In the genomic region with DNA sequence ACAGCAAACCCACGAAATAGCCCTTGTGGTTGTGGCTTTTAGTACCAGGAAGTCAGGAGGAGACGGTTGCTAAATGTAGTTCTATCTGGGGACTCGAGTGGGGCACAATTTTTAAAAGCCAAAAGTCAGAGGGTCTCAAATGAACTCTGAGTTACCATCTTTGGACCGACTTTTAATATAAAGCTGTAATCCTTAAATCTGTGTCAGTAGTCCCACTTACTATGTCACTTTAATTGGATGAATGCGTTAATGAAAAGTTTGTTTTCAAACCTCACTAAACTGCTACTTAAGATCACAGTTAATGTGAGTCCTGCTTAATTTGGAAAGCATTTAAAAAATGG, we compare ENCODE assay signal across 8 cellular contexts.
DNase-seq lines count a peak whose midpoint lies in the region; ATAC-seq and TF ChIP-seq lines count a peak whose summit lies in the region.
"Not testable (repeated sequence)": the region's sequence is repeated elsewhere in the genome, so short reads cannot be mapped to it uniquely, and the experiment has no call there.

No MANE protein-coding gene starts in this region.

- not testable (repeated sequence) for ATAC-seq in HCT116

- H3K9me2 ChIP-seq in HCT116 (ENCODE audit: insufficient read depth): not testable (repeated sequence)

- H3K27ac ChIP-seq in A673 (ENCODE audit: low read depth, low read length, poor library complexity, severe bottlenecking); HCT116 (ENCODE audit: low read depth, low read length): not testable (repeated sequence)

- not testable (repeated sequence) for H3K36me3 ChIP-seq in A673 (ENCODE audit: insufficient read depth, low read length, poor library complexity, severe bottlenecking); HCT116 (ENCODE audit: control insufficient read depth in 1 of 2, insufficient read depth in 2 of 2, low read length in 2 of 2); skeletal muscle satellite cell (ENCODE audit: insufficient read depth, low read length)

- TF ChIP-seq CTCF in A673 (conservative IDR thresholded peaks at IDR 0.05; ENCODE audit: low read depth, low read length); HCT116 (IDR thresholded peaks at IDR 0.05 in 2 of 3, conservative IDR thresholded peaks at IDR 0.05 in 1 of 3; ENCODE audit: borderline replicate concordance in 1 of 3, insufficient read depth in 1 of 3, low read depth in 2 of 3, low read length in 2 of 3); MCF 10A (IDR thresholded peaks at IDR 0.05; ENCODE audit: unreplicated experiment): not testable (repeated sequence)

- H3K4me3 Mint-ChIP-seq in activated CD4-positive, alpha-beta T cell treated with anti-CD3 and anti-CD28 coated beads, Interleukin-2, amount 10 ng/mL, durations not matched to agents 24 days and 14 days: peak overlapping the region; percentile 51
- peak overlapping the region; percentile 76 for H3K4me3 Mint-ChIP-seq in MCF 10A (ENCODE audit: unreplicated experiment)

- BruUV-seq in A673 (replicated peaks; lab: Mats Ljungman, UMichigan); HCT116 (replicated peaks; lab: Mats Ljungman, UMichigan); MCF 10A (replicated peaks; lab: Mats Ljungman, UMichigan): not testable (repeated sequence)

- not testable (repeated sequence) for H3K36me3 Mint-ChIP-seq in activated CD4-positive, alpha-beta T cell treated with anti-CD3 and anti-CD28 coated beads, Interleukin-2, amount 10 ng/mL, durations not matched to agents 24 days and 14 days (ENCODE audit: low read depth); MCF 10A (ENCODE audit: insufficient read depth, unreplicated experiment)

- peak overlapping the region; percentile 76 for H3K4me3 ChIP-seq in A673 (ENCODE audit: low read depth, low read length, poor library complexity, severe bottlenecking)
- peak overlapping the region; percentile 49 to 65 for H3K4me3 ChIP-seq in HCT116 (replicated peaks in 1 of 2; ENCODE audit: low read depth in 1 of 2, low read length in 2 of 2)
- peak overlapping the region; percentile 59 for H3K4me3 ChIP-seq in skeletal muscle satellite cell (ENCODE audit: low read length)

- peak overlapping the region; percentile 75 for H3K4me2 ChIP-seq in HCT116 (ENCODE audit: low read length)
- H3K4me2 ChIP-seq in skeletal muscle satellite cell (ENCODE audit: low read length): peak overlapping the region; percentile 80

- H3K4me1 ChIP-seq in A673 (ENCODE audit: insufficient read depth, low read length, poor library complexity, severe bottlenecking); HCT116 (ENCODE audit: control insufficient read depth in 1 of 2, insufficient read depth in 2 of 2, low read length in 2 of 2); skeletal muscle satellite cell (ENCODE audit: control insufficient read depth, insufficient read depth, low read length): not testable (repeated sequence)

- POLR2A ChIA-PET in A673 (lab: Charles Lee; ENCODE audit: low non-redundant PET); HCT116 (lab: Charles Lee): not testable (repeated sequence)
- POLR2A ChIA-PET in MCF 10A (lab: Yijun Ruan, JAX): interaction anchor here (1.2 kb wide), 1 partner anchor 163 kb away, joined by 3 read pairs; no protein-coding TSS in a partner anchor

- intact Hi-C loops in A673 (cut with micrococcal nuclease; ENCODE audit: unreplicated experiment) (loop anchor here (10.0 kb wide), 1 partner anchor 235 kb away; a partner anchor contains a TSS), HCT116 (cut with micrococcal nuclease) (loop anchor here (2.0 kb wide), 1 partner anchor 239 kb away; a partner anchor contains a TSS), MCF 10A (cut with micrococcal nuclease) (loop anchor here (2.0 kb wide), 1 partner anchor 239 kb away; a partner anchor contains a TSS)
- intact Hi-C loops in activated CD4-positive, alpha-beta T cell treated with anti-CD3 and anti-CD28 coated beads, Interleukin-2, amount 10 ng/mL, durations not matched to agents 24 days and 14 days (cut with micrococcal nuclease): loop anchor here (2.0 kb wide), 1 partner anchor 379 kb away; a partner anchor contains a TSS

- peaks cover 41% of the 10 kb centered on the region for H3K27me3 Mint-ChIP-seq in activated CD4-positive, alpha-beta T cell treated with anti-CD3 and anti-CD28 coated beads, Interleukin-2, amount 10 ng/mL, durations not matched to agents 24 days and 14 days
- not testable (repeated sequence) for H3K27me3 Mint-ChIP-seq in MCF 10A (ENCODE audit: insufficient read depth, unreplicated experiment)

- not testable (repeated sequence) for H3K9me3 Mint-ChIP-seq in activated CD4-positive, alpha-beta T cell treated with anti-CD3 and anti-CD28 coated beads, Interleukin-2, amount 10 ng/mL, durations not matched to agents 24 days and 14 days; MCF 10A (ENCODE audit: unreplicated experiment)

- not testable (repeated sequence) for H3K79me2 ChIP-seq in HCT116 (ENCODE audit: insufficient read depth, low read length)

- CTCF ChIA-PET in A673 (lab: Charles Lee); HCT116 (lab: Charles Lee): not testable (repeated sequence)
- CTCF ChIA-PET in MCF 10A (lab: Yijun Ruan, JAX): interaction anchor here (0.6 kb wide), 1 partner anchor 71 kb away, joined by 3 read pairs; no protein-coding TSS in a partner anchor

- RAD21 ChIA-PET in HCT116 (lab: Charles Lee; ENCODE audit: low non-redundant PET in 1 of 2, low total read pairs in 2 of 2, uncharacterized antibody in 2 of 2, unreplicated experiment in 2 of 2): not testable (repeated sequence)

- TF ChIP-seq RAD21 in HCT116 (IDR thresholded peaks at IDR 0.05; ENCODE audit: low read depth): not testable (repeated sequence)

- peak; percentile 3 for DNase-seq in A673 (ENCODE audit: low spot score)
- DNase-seq in HCT116 (ENCODE audit: low read depth, low spot score); activated CD4-positive, alpha-beta T cell treated with anti-CD3 and anti-CD28 coated beads, Interleukin-2, amount 10 ng/mL, durations not matched to agents 24 days and 14 days; MCF 10A (ENCODE audit: unreplicated experiment): not testable (repeated sequence)
- DNase-seq in NCI-H510A treated with DMSO at 0.1 percent for 48 hours (lab: John Stamatoyannopoulos, UW): peak; percentile 0
- peak; percentile 4 for DNase-seq in foreskin melanocyte
- DNase-seq in myocyte (ENCODE audit: low read depth): peak; percentile 20

- H3K9me3 ChIP-seq in A673 (ENCODE audit: low read depth, low read length, poor library complexity, severe bottlenecking); HCT116 (ENCODE audit: control insufficient read depth in 1 of 2, insufficient read depth in 1 of 2, low read depth in 1 of 2, low read length in 2 of 2); skeletal muscle satellite cell (replicated peaks; ENCODE audit: low read length): not testable (repeated sequence)

- H3K4me1 Mint-ChIP-seq in activated CD4-positive, alpha-beta T cell treated with anti-CD3 and anti-CD28 coated beads, Interleukin-2, amount 10 ng/mL, durations not matched to agents 24 days and 14 days; MCF 10A (ENCODE audit: insufficient read depth, unreplicated experiment): not testable (repeated sequence)

- TF ChIP-seq POLR2A in HCT116 (IDR thresholded peaks at IDR 0.05; ENCODE audit: borderline replicate concordance, extremely low read depth, insufficient read depth, insufficient read length): not testable (repeated sequence)

- peak overlapping the region; percentile 35 for H2AFZ ChIP-seq in HCT116 (ENCODE audit: low read depth, low read length, poor library complexity, severe bottlenecking)

- H3K27ac Mint-ChIP-seq in activated CD4-positive, alpha-beta T cell treated with anti-CD3 and anti-CD28 coated beads, Interleukin-2, amount 10 ng/mL, durations not matched to agents 24 days and 14 days; MCF 10A (ENCODE audit: low read depth, unreplicated experiment): not testable (repeated sequence)

- H4K20me1 ChIP-seq in HCT116 (ENCODE audit: insufficient read depth): not testable (repeated sequence)

- not testable (repeated sequence) for H3K27me3 ChIP-seq in A673 (replicated peaks; ENCODE audit: insufficient read depth, low read depth, low read length, poor library complexity); HCT116 (ENCODE audit: insufficient read depth, low read length); skeletal muscle satellite cell (ENCODE audit: control insufficient read depth, insufficient read depth, low read length)

- H3K9ac ChIP-seq in HCT116 (ENCODE audit: low read length): peak overlapping the region; percentile 68
- not testable (repeated sequence) for H3K9ac ChIP-seq in skeletal muscle satellite cell (ENCODE audit: low read depth, low read length)

TF ChIP-seq in HCT116, 20 proteins besides CTCF, POLR2A, EP300 and RAD21:
- TF ChIP-seq, protein P1, sequence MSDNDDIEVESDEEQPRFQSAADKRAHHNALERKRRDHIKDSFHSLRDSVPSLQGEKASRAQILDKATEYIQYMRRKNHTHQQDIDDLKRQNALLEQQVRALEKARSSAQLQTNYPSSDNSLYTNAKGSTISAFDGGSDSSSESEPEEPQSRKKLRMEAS (IDR thresholded peaks at IDR 0.05): peak; percentile 27; the same call in 1 of the 2 replicates
